24 cellular contexts compared by ENCODE assay signal in genomic region chr1:241542199-241542907, GRCh38. TPM values are rescaled to one million over a fixed set of nuclear protein-coding genes. Genes with fewer than 3 reads are reported as not detected.
A peak's percentile ranks its signal among the peaks of the same experiment; 100 is the strongest.
DNase-seq lines count a peak whose midpoint lies in the region; TF ChIP-seq lines count a peak whose summit lies in the region.
"Had no signal": no experiment of that assay in that cellular context is flagged by ENCODE, and none has a peak within 500 bp of the region (broad histone marks: within the 10 kb centered on the region; RNA-seq: fewer than 3 reads in every experiment).

No MANE protein-coding gene starts in this region.

- peaks cover 8% of the 10 kb centered on the region for H3K36me3 Mint-ChIP-seq in IgD-negative memory B cell
- H3K36me3 Mint-ChIP-seq in dendritic cell treated with granulocyte-macrophage colony-stimulating factor and Interleukin-4, amounts not matched to agents 40 ng/mL and 50 ng/mL, for 4 days (ENCODE audit: low read depth) = peaks cover 46% of the 10 kb centered on the region
- no peaks in the 10 kb centered on the region for H3K36me3 Mint-ChIP-seq in activated CD4-positive, alpha-beta T cell treated with anti-CD3 and anti-CD28 coated beads, Interleukin-2, amount 10 ng/mL, durations not matched to agents 24 days and 14 days (ENCODE audit: low read depth)
- H3K36me3 Mint-ChIP-seq: immature natural killer cell, natural killer cell had no signal

- intact Hi-C loops in dendritic cell treated with granulocyte-macrophage colony-stimulating factor and Interleukin-4, amounts not matched to agents 40 ng/mL and 50 ng/mL, for 4 days (cut with micrococcal nuclease) = no loop called here
- intact Hi-C loops in prostate gland (cut with DNase I) (no loop called here), transverse colon (cut with DNase I; ENCODE audit: low total_unique reads) (no loop called here)
- intact Hi-C loops in activated CD4-positive, alpha-beta T cell treated with anti-CD3 and anti-CD28 coated beads, Interleukin-2, amount 10 ng/mL, durations not matched to agents 24 days and 14 days (cut with micrococcal nuclease) = no loop called here

- DNase-seq in OCI-M1 (lab: John Stamatoyannopoulos, UW) = peak; percentile 49
- DNase-seq in prostate gland (ENCODE audit: low spot score) = no peak
- no peak for DNase-seq in transverse colon
- no peak for DNase-seq in activated CD4-positive, alpha-beta T cell treated with anti-CD3 and anti-CD28 coated beads, Interleukin-2, amount 10 ng/mL, durations not matched to agents 24 days and 14 days
- DNase-seq in H4 (ENCODE audit: low spot score) = no peak
- no peak for DNase-seq in stimulated activated CD4-positive, alpha-beta T cell treated with anti-CD3 and anti-CD28 coated beads, Interleukin-4, amount 100 ng/mL, for 24 hours
- DNase-seq: activated CD4-positive, alpha-beta T cell treated with anti-CD3 and anti-CD28 coated beads for 1 hour; activated CD8-positive, alpha-beta memory T cell treated with anti-CD3 and anti-CD28 coated beads, Interleukin-2, amount 10 ng/mL, durations not matched to agents 7 days and 5 days; effector CD8-positive, alpha-beta T cell; GF-D8; heart left ventricle; immature natural killer cell; Kasumi-1; natural killer cell; posterior cingulate gyrus; SHP77 treated with DMSO at 0.1 percent for 48 hours; stimulated activated CD4-positive, alpha-beta T cell treated with anti-CD3 and anti-CD28 coated beads, Interleukin-2, amount 100 ng/mL, for 48 hours had no signal

- H3K4me3 Mint-ChIP-seq in IgD-negative memory B cell = peak overlapping the region in 3 of 4 donors; percentile 6 to 85 (median 80)
- H3K4me3 Mint-ChIP-seq in dendritic cell treated with granulocyte-macrophage colony-stimulating factor and Interleukin-4, amounts not matched to agents 40 ng/mL and 50 ng/mL, for 4 days = peak overlapping the region; percentile 18
- H3K4me3 Mint-ChIP-seq in activated CD4-positive, alpha-beta T cell treated with anti-CD3 and anti-CD28 coated beads, Interleukin-2, amount 10 ng/mL, durations not matched to agents 24 days and 14 days = no peak overlapping the region
- H3K4me3 Mint-ChIP-seq: activated CD8-positive, alpha-beta memory T cell treated with anti-CD3 and anti-CD28 coated beads, Interleukin-2, amount 10 ng/mL, durations not matched to agents 7 days and 5 days; immature natural killer cell; natural killer cell; T-helper 2 cell treated with Interferon-gamma antibody and Interleukin-4, amounts not matched to agents 5 μg/mL and 100 μg/mL, for 36 hours had no signal

- H3K9me3 ChIP-seq in prostate gland (no peaks in the 10 kb centered on the region), transverse colon (no peaks in the 10 kb centered on the region)
- H3K9me3 ChIP-seq: heart left ventricle had no signal

- H3K4me1 Mint-ChIP-seq in IgD-negative memory B cell = peaks cover 26 to 44% (median 26%) of the 10 kb centered on the region in 3 donors
- peaks cover 73% of the 10 kb centered on the region for H3K4me1 Mint-ChIP-seq in dendritic cell treated with granulocyte-macrophage colony-stimulating factor and Interleukin-4, amounts not matched to agents 40 ng/mL and 50 ng/mL, for 4 days (ENCODE audit: low read depth)
- no peaks in the 10 kb centered on the region for H3K4me1 Mint-ChIP-seq in activated CD4-positive, alpha-beta T cell treated with anti-CD3 and anti-CD28 coated beads, Interleukin-2, amount 10 ng/mL, durations not matched to agents 24 days and 14 days
- H3K4me1 Mint-ChIP-seq: activated CD8-positive, alpha-beta memory T cell treated with anti-CD3 and anti-CD28 coated beads, Interleukin-2, amount 10 ng/mL, durations not matched to agents 7 days and 5 days; immature natural killer cell; natural killer cell had no signal

- peaks cover 0 to 12% (median 2%) of the 10 kb centered on the region in 3 donors for H3K9me3 Mint-ChIP-seq in IgD-negative memory B cell
- peaks cover 8% of the 10 kb centered on the region for H3K9me3 Mint-ChIP-seq in dendritic cell treated with granulocyte-macrophage colony-stimulating factor and Interleukin-4, amounts not matched to agents 40 ng/mL and 50 ng/mL, for 4 days
- no peaks in the 10 kb centered on the region for H3K9me3 Mint-ChIP-seq in activated CD4-positive, alpha-beta T cell treated with anti-CD3 and anti-CD28 coated beads, Interleukin-2, amount 10 ng/mL, durations not matched to agents 24 days and 14 days
- H3K9me3 Mint-ChIP-seq: immature natural killer cell; natural killer cell; T-helper 2 cell treated with Interferon-gamma antibody and Interleukin-4, amounts not matched to agents 5 μg/mL and 100 μg/mL, for 36 hours had no signal

- H3K27me3 Mint-ChIP-seq in IgD-negative memory B cell = peaks cover 2% of the 10 kb centered on the region
- no peaks in the 10 kb centered on the region for H3K27me3 Mint-ChIP-seq in dendritic cell treated with granulocyte-macrophage colony-stimulating factor and Interleukin-4, amounts not matched to agents 40 ng/mL and 50 ng/mL, for 4 days
- peaks cover 13% of the 10 kb centered on the region for H3K27me3 Mint-ChIP-seq in activated CD4-positive, alpha-beta T cell treated with anti-CD3 and anti-CD28 coated beads, Interleukin-2, amount 10 ng/mL, durations not matched to agents 24 days and 14 days

- in situ Hi-C loops in transverse colon (cut with MboI; ENCODE audit: low pct_ligation_motif_present in 1 of 4, low pct_unique_long_range_greater_than_20kb in 1 of 4, low sequenced_read_pairs in 3 of 4) = loop anchor here in 1 of 4 donors (25.0 kb wide), 2 partner anchors 95 to 295 kb away; partner anchors contain the start of genes CHML, EXO1 and OPN3

- H3K27me3 ChIP-seq in prostate gland (replicated peaks; ENCODE audit: insufficient read depth) (no peaks in the 10 kb centered on the region), transverse colon (no peaks in the 10 kb centered on the region)

- WGBS in prostate gland = 50% methylated on average over 7 of the region's 7 CpGs
- 44 to 58% methylated on average over 7 of the region's 7 CpGs for WGBS in transverse colon (ENCODE audit: low coverage in 1 of 2), 2 donors

- TF ChIP-seq CTCF in prostate gland (IDR thresholded peaks at IDR 0.05) (no peak), transverse colon (IDR thresholded peaks at IDR 0.05) (no peak)

- TF ChIP-seq EP300 in transverse colon (IDR thresholded peaks at IDR 0.05; ENCODE audit: low read depth) = no peak

- H3K27ac ChIP-seq in prostate gland = peak overlapping the region; percentile 17 to 26
- H3K27ac ChIP-seq in transverse colon = no peak overlapping the region
- H3K27ac ChIP-seq: heart left ventricle had no signal

- H3K4me1 ChIP-seq in prostate gland (replicated peaks) (no peaks in the 10 kb centered on the region), transverse colon (no peaks in the 10 kb centered on the region)

- H3K36me3 ChIP-seq in prostate gland (no peaks in the 10 kb centered on the region), transverse colon (no peaks in the 10 kb centered on the region)
- H3K36me3 ChIP-seq: heart left ventricle had no signal

- H3K4me3 ChIP-seq in prostate gland (no peak overlapping the region), transverse colon (no peak overlapping the region)
- H3K4me3 ChIP-seq: GM12878, heart left ventricle, lung had no signal

- TF ChIP-seq POLR2A in prostate gland (IDR thresholded peaks at IDR 0.05) = no peak
- no peak for TF ChIP-seq POLR2A in transverse colon (IDR thresholded peaks at IDR 0.05)

- peak overlapping the region; percentile 15 to 71 (median 19) for H3K27ac Mint-ChIP-seq in IgD-negative memory B cell
- peak overlapping the region; percentile 80 for H3K27ac Mint-ChIP-seq in dendritic cell treated with granulocyte-macrophage colony-stimulating factor and Interleukin-4, amounts not matched to agents 40 ng/mL and 50 ng/mL, for 4 days
- no peak overlapping the region for H3K27ac Mint-ChIP-seq in activated CD4-positive, alpha-beta T cell treated with anti-CD3 and anti-CD28 coated beads, Interleukin-2, amount 10 ng/mL, durations not matched to agents 24 days and 14 days
- H3K27ac Mint-ChIP-seq: activated CD8-positive, alpha-beta memory T cell treated with anti-CD3 and anti-CD28 coated beads, Interleukin-2, amount 10 ng/mL, durations not matched to agents 7 days and 5 days; immature natural killer cell; natural killer cell; T-helper 2 cell treated with Interferon-gamma antibody and Interleukin-4, amounts not matched to agents 5 μg/mL and 100 μg/mL, for 36 hours had no signal

RNA-seq across cellular contexts. Expression of gene KMO, which starts 10.2 kb away (rescaled TPM):
- 10.9 TPM for polyA plus RNA-seq in IgD-negative memory B cell
- total RNA-seq in prostate gland = under 1 TPM; 0.17 to 0.73 TPM
- 1 to 10 TPM in 1 of 4 donors, under 1 TPM in 1, not detected in 2; under 0.01 to 2.5 TPM for total RNA-seq in transverse colon
- total RNA-seq in activated CD4-positive, alpha-beta T cell treated with anti-CD3 and anti-CD28 coated beads, Interleukin-2, amount 10 ng/mL, durations not matched to agents 24 days and 14 days = 0.09 TPM in 1 of 2 replicates, not detected in the other
- 0.12 and 2.6 TPM in 2 replicates for total RNA-seq in H4 (2014; rRNA removed; shearing (Covaris generic))
- total RNA-seq: activated CD8-positive, alpha-beta memory T cell treated with anti-CD3 and anti-CD28 coated beads, Interleukin-2, amount 10 ng/mL, durations not matched to agents 7 days and 5 days; fibroblast of lung; HT-29 had no signal
- polyA plus RNA-seq: immature natural killer cell had no signal

RNA-seq across cellular contexts. Expression of gene FH, which starts 22.8 kb away (rescaled TPM):
- polyA plus RNA-seq in IgD-negative memory B cell = 47.1 TPM
- total RNA-seq in prostate gland = 10 to 100 TPM; 43.8 to 45.4 TPM
- total RNA-seq in transverse colon = 10 to 100 TPM; 21.7 to 83.8 (median 42.0) TPM
- 98.6 and 103 TPM in 2 replicates for total RNA-seq in activated CD4-positive, alpha-beta T cell treated with anti-CD3 and anti-CD28 coated beads, Interleukin-2, amount 10 ng/mL, durations not matched to agents 24 days and 14 days
- 145 and 163 TPM in 2 replicates for total RNA-seq in H4 (2014; rRNA removed; shearing (Covaris generic))

Comparison
In these comparisons a context has a peak if more than half of its experiments do, and no peak if none do; other contexts are left out.
1. H3K27ac ChIP-seq: peak in prostate gland (2 of 2); none in transverse colon (0 of 4).